ENCODE assay signal across 15 cellular contexts in genomic region chr1:35589516-35590427, GRCh38. TPM values are rescaled to one million over a fixed set of nuclear protein-coding genes. Genes with fewer than 3 reads are reported as not detected.
A peak's percentile ranks its signal among the peaks of the same experiment; 100 is the strongest.
DNase-seq lines count a peak whose midpoint lies in the region; ATAC-seq and TF ChIP-seq lines count a peak whose summit lies in the region.
"Had no signal": no experiment of that assay in that cellular context is flagged by ENCODE, and none has a peak within 500 bp of the region (broad histone marks: within the 10 kb centered on the region; RNA-seq: fewer than 3 reads in every experiment).

No MANE protein-coding gene starts in this region.

- H3K14ac ChIP-seq in IMR-90 (replicated peaks; ENCODE audit: low read depth, low read length) = no peak overlapping the region

- H2AK9ac ChIP-seq in IMR-90 (replicated peaks; ENCODE audit: low read depth, low read length, poor library complexity) = peak overlapping the region; percentile 26

- no peak overlapping the region for H4K5ac ChIP-seq in IMR-90 (ENCODE audit: low read depth, low read length)

- no peak overlapping the region for H2BK120ac ChIP-seq in IMR-90 (ENCODE audit: low read depth, low read length)

- in situ Hi-C loops in IMR-90 (cut with MboI; ENCODE audit: low sequenced_read_pairs) = no loop called here

- H3K4me1 Mint-ChIP-seq in endodermal cell = peaks cover 4% of the 10 kb centered on the region
- H3K4me1 Mint-ChIP-seq in stimulated activated effector memory CD8-positive, alpha-beta T cell treated with anti-CD3 and anti-CD28 coated beads, Interleukin-12 subunit alpha, Interleukin-12 subunit beta, amount 100 ng/mL, for 72 hours = peaks cover 26% of the 10 kb centered on the region

- ATAC-seq in IMR-90 (ENCODE audit: low read depth) = no peak
- no peak for ATAC-seq in stimulated activated effector memory CD8-positive, alpha-beta T cell treated with anti-CD3 and anti-CD28 coated beads, Interleukin-12 subunit alpha, Interleukin-12 subunit beta, amount 100 ng/mL, for 72 hours

- TF ChIP-seq CTCF in IMR-90 (conservative IDR thresholded peaks at IDR 0.05; ENCODE audit: low read depth, low read length) = no peak
- no peak for TF ChIP-seq CTCF in endodermal cell (conservative IDR thresholded peaks at IDR 0.05)
- no peak for TF ChIP-seq CTCF in esophagus squamous epithelium (IDR thresholded peaks at IDR 0.05)
- TF ChIP-seq CTCF in SK-N-SH (IDR thresholded peaks at IDR 0.05) = no peak

- no peak for TF ChIP-seq EP300 in SK-N-SH (IDR thresholded peaks at IDR 0.05; ENCODE audit: borderline replicate concordance in 1 of 2, low read depth in 1 of 2, low read length in 1 of 2)

- H3K36me3 ChIP-seq in IMR-90 (ENCODE audit: control insufficient read depth, insufficient read depth, low read length) (no peaks in the 10 kb centered on the region), endodermal cell (ENCODE audit: control insufficient read depth, insufficient read depth, low read length) (no peaks in the 10 kb centered on the region), esophagus squamous epithelium (peaks cover 0 to 12% (median 0%) of the 10 kb centered on the region in 3 donors), SK-N-SH (replicated peaks in 1 of 2; ENCODE audit: control insufficient read depth in 1 of 2, insufficient read depth in 2 of 2, low read length in 1 of 2) (no peaks in the 10 kb centered on the region)
- H3K36me3 ChIP-seq: BLaER1 had no signal

- H3K79me1 ChIP-seq in IMR-90 (ENCODE audit: low read depth in 1 of 2, low read length in 2 of 2) = no peaks in the 10 kb centered on the region

- H3K23ac ChIP-seq in IMR-90 (ENCODE audit: low read depth, low read length) = 0 out of 2 replicates have a peak overlapping the region, but pooled peaks have one; percentile 15

- BruUV-seq in IMR-90 (replicated peaks; lab: Mats Ljungman, UMichigan) = no TSS peak

- DNase-seq in activated CD8-positive, alpha-beta memory T cell treated with anti-CD3 and anti-CD28 coated beads for 24 hours = peak; percentile 30
- DNase-seq in activated CD8-positive, alpha-beta memory T cell treated with anti-CD3 and anti-CD28 coated beads, Interleukin-2, amount 50 U/mL, for 4 hours = no peak
- DNase-seq in IMR-90 = no peak
- no peak for DNase-seq in endodermal cell
- DNase-seq in stimulated activated effector memory CD8-positive, alpha-beta T cell treated with anti-CD3 and anti-CD28 coated beads, Interleukin-12 subunit alpha, Interleukin-12 subunit beta, amount 100 ng/mL, for 72 hours (ENCODE audit: low spot score in 2 of 2) = no peak
- DNase-seq in esophagus squamous epithelium (lab: John Stamatoyannopoulos, UW) = no peak
- DNase-seq in SK-N-SH = no peak
- DNase-seq: CD8-positive, alpha-beta memory T cell; DND-41; NCI-H1417; NCI-H1930; NCI-H526 treated with DMSO at 0.1 percent for 48 hours; NK-92 treated with Interleukin-12 subunit alpha and Interleukin-12 subunit beta, amount 100 ng/mL, for 24 hours had no signal

- H3K9ac ChIP-seq in IMR-90 (ENCODE audit: low read depth, low read length) (no peak overlapping the region), endodermal cell (ENCODE audit: extremely low read depth, low read length, poor library complexity, severe bottlenecking) (no peak overlapping the region), SK-N-SH (no peak overlapping the region)
- H3K9ac ChIP-seq: BLaER1 had no signal

- H2AFZ ChIP-seq in IMR-90 (replicated peaks; ENCODE audit: low read length, poor library complexity) (no peak overlapping the region), SK-N-SH (ENCODE audit: low read depth) (no peak overlapping the region)
- H2AFZ ChIP-seq: GM23338 had no signal

- H3K4me3 Mint-ChIP-seq in endodermal cell = no peak overlapping the region
- H3K4me3 Mint-ChIP-seq in stimulated activated effector memory CD8-positive, alpha-beta T cell treated with anti-CD3 and anti-CD28 coated beads, Interleukin-12 subunit alpha, Interleukin-12 subunit beta, amount 100 ng/mL, for 72 hours = no peak overlapping the region
- H3K4me3 Mint-ChIP-seq: CD8-positive, alpha-beta memory T cell; GM23338 had no signal

- TF ChIP-seq POLR2A in IMR-90 (IDR thresholded peaks at IDR 0.05; ENCODE audit: low read depth, low read length) (no peak), esophagus squamous epithelium (IDR thresholded peaks at IDR 0.05) (no peak)

- WGBS in IMR-90 (ENCODE audit: extremely low coverage in 2 of 2, insufficient read length in 1 of 2), 2 experiments = 94% methylated on average over 10 of the region's 15 CpGs; no CpG with 5 or more reads in 1 of the 2 experiments
- WGBS in endodermal cell (ENCODE audit: insufficient coverage in 1 of 2, insufficient read length in 1 of 2), 2 experiments = 91 to 96% methylated on average over 11 to 15 of the region's 15 CpGs
- 95 to 97% methylated on average over 8 to 13 of the region's 15 CpGs for WGBS in esophagus squamous epithelium, 2 donors
- WGBS in SK-N-SH (ENCODE audit: low lambda C conversion rate) = 96% methylated on average over 14 of the region's 15 CpGs

- H3K27ac ChIP-seq in IMR-90 (ENCODE audit: insufficient read depth, low read length) = no peak overlapping the region
- H3K27ac ChIP-seq in endodermal cell (ENCODE audit: low read depth, low read length) = no peak overlapping the region
- H3K27ac ChIP-seq in esophagus squamous epithelium = no peak overlapping the region
- H3K27ac ChIP-seq in SK-N-SH (ENCODE audit: low read depth in 2 of 2, low read length in 1 of 2) = no peak overlapping the region
- H3K27ac ChIP-seq: BLaER1 had no signal

- H4K91ac ChIP-seq in IMR-90 (ENCODE audit: insufficient read depth, low read depth, low read length) = no peak overlapping the region

- H3K56ac ChIP-seq in IMR-90 (ENCODE audit: extremely low read depth, insufficient read depth, low read length) = no peak overlapping the region

- H3K27me3 Mint-ChIP-seq in endodermal cell (ENCODE audit: insufficient read depth) = peaks cover 4% of the 10 kb centered on the region
- H3K27me3 Mint-ChIP-seq: CD8-positive, alpha-beta memory T cell had no signal

- H3K18ac ChIP-seq in IMR-90 (ENCODE audit: low read depth, low read length) = no peak overlapping the region

- H3K9me2 ChIP-seq in SK-N-SH = no peaks in the 10 kb centered on the region

- H4K20me1 ChIP-seq in IMR-90 (ENCODE audit: insufficient read depth, low read length) (no peaks in the 10 kb centered on the region), SK-N-SH (ENCODE audit: insufficient read depth) (no peaks in the 10 kb centered on the region)
- H4K20me1 ChIP-seq: BLaER1 had no signal

- peaks cover 18% of the 10 kb centered on the region for H3K9me1 ChIP-seq in IMR-90 (ENCODE audit: insufficient read depth, low read length)

- H2BK20ac ChIP-seq in IMR-90 (ENCODE audit: low read depth, low read length) = no peak overlapping the region

- H3K4me2 ChIP-seq in IMR-90 (ENCODE audit: low read depth, low read length) = no peak overlapping the region
- no peak overlapping the region for H3K4me2 ChIP-seq in SK-N-SH
- H3K4me2 ChIP-seq: BLaER1, GM23338 had no signal

- no peaks in the 10 kb centered on the region for H3F3A ChIP-seq in SK-N-SH (replicated peaks; ENCODE audit: insufficient read depth)

- H3K9me3 ChIP-seq in IMR-90 (ENCODE audit: control insufficient read depth, insufficient read depth, low read length) = no peaks in the 10 kb centered on the region
- no peaks in the 10 kb centered on the region for H3K9me3 ChIP-seq in endodermal cell (ENCODE audit: control insufficient read depth, low read length)
- no peaks in the 10 kb centered on the region for H3K9me3 ChIP-seq in esophagus squamous epithelium
- no peaks in the 10 kb centered on the region for H3K9me3 ChIP-seq in SK-N-SH
- H3K9me3 ChIP-seq: BLaER1 had no signal

- peak overlapping the region; percentile 3 for H3K27ac Mint-ChIP-seq in endodermal cell
- peak overlapping the region; percentile 5 for H3K27ac Mint-ChIP-seq in stimulated activated effector memory CD8-positive, alpha-beta T cell treated with anti-CD3 and anti-CD28 coated beads, Interleukin-12 subunit alpha, Interleukin-12 subunit beta, amount 100 ng/mL, for 72 hours
- H3K27ac Mint-ChIP-seq: GM23338 had no signal

- no peak overlapping the region for H3K4ac ChIP-seq in IMR-90 (ENCODE audit: low read depth, low read length)

- no peaks in the 10 kb centered on the region for H3K36me3 Mint-ChIP-seq in endodermal cell (ENCODE audit: low read depth)
- peaks cover 6% of the 10 kb centered on the region for H3K36me3 Mint-ChIP-seq in stimulated activated effector memory CD8-positive, alpha-beta T cell treated with anti-CD3 and anti-CD28 coated beads, Interleukin-12 subunit alpha, Interleukin-12 subunit beta, amount 100 ng/mL, for 72 hours

- CTCF ChIA-PET in IMR-90 (lab: Yijun Ruan, JAX) = interaction anchor here (0.5 kb wide), 1 partner anchor 186 kb away, joined by 4 read pairs; no protein-coding TSS in a partner anchor
- CTCF ChIA-PET in SK-N-SH (lab: Yijun Ruan, JAX) = interaction anchor here (1.2 to 1.6 kb wide), 3 partner anchors 8 to 137 kb away, joined by 3 to 5 read pairs (median 4); no protein-coding TSS in a partner anchor

- no peak overlapping the region for H2BK15ac ChIP-seq in IMR-90 (ENCODE audit: low read depth, low read length)

- H3K4me1 ChIP-seq in IMR-90 (ENCODE audit: control insufficient read depth, insufficient read depth, low read length) (no peaks in the 10 kb centered on the region), endodermal cell (ENCODE audit: control insufficient read depth, insufficient read depth, low read length) (no peaks in the 10 kb centered on the region), esophagus squamous epithelium (peaks cover 0 to 6% (median 0%) of the 10 kb centered on the region in 3 donors), SK-N-SH (ENCODE audit: control insufficient read depth in 1 of 2, insufficient read depth in 2 of 2, low read depth in 1 of 2, low read length in 1 of 2) (no peaks in the 10 kb centered on the region)

- H2BK5ac ChIP-seq in IMR-90 (ENCODE audit: low read depth, low read length, poor library complexity, severe bottlenecking) = no peak overlapping the region

- no peak overlapping the region for H4K8ac ChIP-seq in IMR-90 (ENCODE audit: low read depth in 2 of 2, low read length in 2 of 2)

- no peak for TF ChIP-seq RAD21 in IMR-90 (IDR thresholded peaks at IDR 0.05; ENCODE audit: low read length)
- TF ChIP-seq RAD21 in SK-N-SH (IDR thresholded peaks at IDR 0.05; ENCODE audit: low read length) = no peak

- H3K4me3 ChIP-seq in IMR-90 (ENCODE audit: insufficient read depth, low read depth, low read length) (no peak overlapping the region), endodermal cell (ENCODE audit: low read length) (no peak overlapping the region), esophagus squamous epithelium (no peak overlapping the region), SK-N-SH (ENCODE audit: low read depth in 2 of 2, low read length in 1 of 2) (no peak overlapping the region)
- H3K4me3 ChIP-seq: BLaER1, GM23338 had no signal

- H3K79me2 ChIP-seq in SK-N-SH (ENCODE audit: insufficient read depth) = no peaks in the 10 kb centered on the region

- POLR2A ChIA-PET in IMR-90 (lab: Charles Lee; ENCODE audit: unreplicated experiment) (no interaction called here), SK-N-SH (lab: Yijun Ruan, JAX) (no interaction called here)

- intact Hi-C loops in IMR-90 (cut with micrococcal nuclease) (no loop called here), esophagus squamous epithelium (cut with DNase I) (no loop called here)

- no peak overlapping the region for H2AK5ac ChIP-seq in IMR-90 (ENCODE audit: low read depth, low read length)

- no peaks in the 10 kb centered on the region for H3K9me3 Mint-ChIP-seq in endodermal cell
- no peaks in the 10 kb centered on the region for H3K9me3 Mint-ChIP-seq in stimulated activated effector memory CD8-positive, alpha-beta T cell treated with anti-CD3 and anti-CD28 coated beads, Interleukin-12 subunit alpha, Interleukin-12 subunit beta, amount 100 ng/mL, for 72 hours
- H3K9me3 Mint-ChIP-seq: CD8-positive, alpha-beta memory T cell had no signal

- dilution Hi-C loops in IMR-90 (cut with HindIII; ENCODE audit: low sequenced_read_pairs, unreplicated experiment) = no loop called here

- H3K27me3 ChIP-seq in IMR-90 (ENCODE audit: control insufficient read depth, insufficient read depth, low read length) (no peaks in the 10 kb centered on the region), endodermal cell (ENCODE audit: control insufficient read depth, insufficient read depth, low read length, poor library complexity, severe bottlenecking) (no peaks in the 10 kb centered on the region), esophagus squamous epithelium (no peaks in the 10 kb centered on the region), SK-N-SH (ENCODE audit: insufficient read depth) (no peaks in the 10 kb centered on the region)
- H3K27me3 ChIP-seq: BLaER1 had no signal

RNA-seq across cellular contexts. Expression of gene TFAP2E, which starts 16.7 kb away (rescaled TPM):
- total RNA-seq in IMR-90 (2012; rRNA removed) (under 0.01 TPM in 2 replicates), endodermal cell (under 1 TPM; 0.62 to 0.66 TPM), esophagus squamous epithelium (1 to 10 TPM in 1 of 4 donors, under 1 TPM in 2, not detected in 1; 0.26 to 1.1 (median 0.38) TPM)
- polyA plus RNA-seq in IMR-90 (2012; rRNA removed) (0.09 and 0.19 TPM in 2 replicates), SK-N-SH (2012; rRNA removed) (0.59 and 0.68 TPM in 2 replicates)
- polyA plus RNA-seq in IMR-90 (2012; cell fraction: cytosol; rRNA removed) = 0.15 TPM in 1 of 2 replicates, not detected in the other
- 1.3 and 2.0 TPM in 2 replicates for polyA plus RNA-seq in IMR-90 (2012; cell fraction: nucleus; rRNA removed; ENCODE audit: low replicate concordance)
- polyA plus RNA-seq in endodermal cell (2013, experiment 1 of 2) = 0.53 TPM
- 0.54 TPM for polyA plus RNA-seq in endodermal cell (2013, experiment 2 of 2)
- 0.27 and 0.30 TPM in 2 replicates for polyA plus RNA-seq in SK-N-SH (2012; cell fraction: cytosol; rRNA removed)
- 5.1 and 5.9 TPM in 2 replicates for polyA plus RNA-seq in SK-N-SH (2012; cell fraction: nucleus; rRNA removed)

RNA-seq across cellular contexts. Expression of gene NCDN, which starts 32.2 kb away (rescaled TPM):
- total RNA-seq in IMR-90 (2012; rRNA removed) = 9.7 and 10.0 TPM in 2 replicates
- 38.8 and 39.0 TPM in 2 replicates for polyA plus RNA-seq in IMR-90 (2012; rRNA removed)
- 27.5 and 45.0 TPM in 2 replicates for polyA plus RNA-seq in IMR-90 (2012; cell fraction: cytosol; rRNA removed)
- 25.5 and 57.7 TPM in 2 replicates for polyA plus RNA-seq in IMR-90 (2012; cell fraction: nucleus; rRNA removed; ENCODE audit: low replicate concordance)
- 10 to 100 TPM; 25.3 to 33.4 TPM for total RNA-seq in endodermal cell
- 17.1 TPM for polyA plus RNA-seq in endodermal cell (2013, experiment 1 of 2)
- 15.9 TPM for polyA plus RNA-seq in endodermal cell (2013, experiment 2 of 2)
- total RNA-seq in esophagus squamous epithelium = 10 to 100 TPM; 10.1 to 13.7 (median 12.1) TPM
- 34.6 and 38.3 TPM in 2 replicates for polyA plus RNA-seq in SK-N-SH (2012; rRNA removed)
- polyA plus RNA-seq in SK-N-SH (2012; cell fraction: cytosol; rRNA removed) = 18.1 and 26.1 TPM in 2 replicates
- 46.6 and 59.5 TPM in 2 replicates for polyA plus RNA-seq in SK-N-SH (2012; cell fraction: nucleus; rRNA removed)

RNA-seq across cellular contexts. Expression of gene KIAA0319L, which starts 32.6 kb away (rescaled TPM):
- total RNA-seq in IMR-90 (2012; rRNA removed) (38.0 and 49.8 TPM in 2 replicates), endodermal cell (10 to 100 TPM; 68.4 to 77.6 TPM), esophagus squamous epithelium (10 to 100 TPM; 24.8 to 53.4 (median 28.4) TPM)
- polyA plus RNA-seq in IMR-90 (2012; rRNA removed) (33.9 and 38.0 TPM in 2 replicates), SK-N-SH (2012; rRNA removed) (51.9 and 63.2 TPM in 2 replicates)
- 19.3 and 25.5 TPM in 2 replicates for polyA plus RNA-seq in IMR-90 (2012; cell fraction: cytosol; rRNA removed)
- polyA plus RNA-seq in IMR-90 (2012; cell fraction: nucleus; rRNA removed; ENCODE audit: low replicate concordance) = 41.2 and 65.5 TPM in 2 replicates
- polyA plus RNA-seq in endodermal cell (2013, experiment 1 of 2) = 60.0 TPM
- polyA plus RNA-seq in endodermal cell (2013, experiment 2 of 2) = 50.1 TPM
- polyA plus RNA-seq in SK-N-SH (2012; cell fraction: cytosol; rRNA removed) = 47.0 and 47.9 TPM in 2 replicates
- polyA plus RNA-seq in SK-N-SH (2012; cell fraction: nucleus; rRNA removed) = 92.9 and 108 TPM in 2 replicates

RNA-seq across cellular contexts. Expression of gene PSMB2, which starts 51.6 kb away (rescaled TPM):
- total RNA-seq in IMR-90 (2012; rRNA removed) (23.8 and 28.1 TPM in 2 replicates), endodermal cell (10 to 100 TPM; 66.0 to 71.3 TPM), esophagus squamous epithelium (10 to 100 TPM; 31.3 to 69.5 (median 39.9) TPM)
- polyA plus RNA-seq in IMR-90 (2012; rRNA removed) (85.2 and 86.2 TPM in 2 replicates), SK-N-SH (2012; rRNA removed) (78.3 and 83.5 TPM in 2 replicates)
- polyA plus RNA-seq in IMR-90 (2012; cell fraction: cytosol; rRNA removed) = 60.7 and 114 TPM in 2 replicates
- polyA plus RNA-seq in IMR-90 (2012; cell fraction: nucleus; rRNA removed; ENCODE audit: low replicate concordance) = 20.2 and 34.7 TPM in 2 replicates
- polyA plus RNA-seq in endodermal cell (2013, experiment 1 of 2) = 104 TPM
- 93.5 TPM for polyA plus RNA-seq in endodermal cell (2013, experiment 2 of 2)
- polyA plus RNA-seq in SK-N-SH (2012; cell fraction: cytosol; rRNA removed) = 76.5 and 78.7 TPM in 2 replicates
- polyA plus RNA-seq in SK-N-SH (2012; cell fraction: nucleus; rRNA removed) = 37.6 and 42.1 TPM in 2 replicates
